20 cellular contexts compared by ENCODE assay signal in the genomic region with DNA sequence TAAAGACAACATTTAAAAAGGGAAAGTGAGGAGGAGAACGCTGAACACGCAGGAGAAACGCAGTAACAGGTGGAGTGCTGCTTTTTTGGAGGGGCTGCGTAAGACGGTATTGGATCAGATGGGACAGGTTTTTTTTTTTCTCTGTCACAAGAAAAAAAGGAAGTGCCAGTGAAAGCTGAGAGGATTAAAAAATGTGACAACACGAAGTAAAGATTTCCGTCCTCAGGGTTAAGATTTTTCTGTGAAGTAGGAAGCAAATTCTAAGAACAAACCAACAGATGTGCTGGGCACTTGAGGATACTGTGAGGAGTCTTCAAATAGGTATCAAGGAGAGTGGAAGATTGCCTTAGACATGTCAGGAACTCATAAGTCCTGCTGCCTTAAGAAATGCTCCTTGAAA. TPM values are rescaled to one million over a fixed set of nuclear protein-coding genes. Genes with fewer than 3 reads are reported as not detected.
DNase-seq lines count a peak whose midpoint lies in the region; ATAC-seq and TF ChIP-seq lines count a peak whose summit lies in the region.
"Had no signal": no experiment of that assay in that cellular context is flagged by ENCODE, and none has a peak within 500 bp of the region (broad histone marks: within the 10 kb centered on the region; RNA-seq: fewer than 3 reads in every experiment).

No MANE protein-coding gene starts in this region.

- CTCF ChIA-PET in Calu3 (lab: Charles Lee), result no interaction called here

- peaks cover 71% of the 10 kb centered on the region for H3K9me3 Mint-ChIP-seq in dendritic cell treated with granulocyte-macrophage colony-stimulating factor and Interleukin-4, amounts not matched to agents 40 ng/mL and 50 ng/mL, for 4 days
- peaks cover 4% of the 10 kb centered on the region for H3K9me3 Mint-ChIP-seq in Calu3 (ENCODE audit: low read depth, unreplicated experiment)

- H3K27me3 Mint-ChIP-seq in dendritic cell treated with granulocyte-macrophage colony-stimulating factor and Interleukin-4, amounts not matched to agents 40 ng/mL and 50 ng/mL, for 4 days, result no peaks in the 10 kb centered on the region
- H3K27me3 Mint-ChIP-seq in Calu3 (ENCODE audit: unreplicated experiment), result no peaks in the 10 kb centered on the region

- H3K4me2 ChIP-seq in DND-41 (ENCODE audit: insufficient read depth, low read length), result peak overlapping the region; percentile 30; the same call in 1 of the 2 replicates

- no peaks in the 10 kb centered on the region for H3K36me3 ChIP-seq in DND-41 (ENCODE audit: insufficient read depth, low read length)
- H3K36me3 ChIP-seq: gastroesophageal sphincter, left ventricle myocardium inferior, suprapubic skin had no signal

- no peak for TF ChIP-seq CTCF in DND-41 (IDR thresholded peaks at IDR 0.05; ENCODE audit: borderline replicate concordance, extremely low read depth, low read length, poor library complexity, severe bottlenecking)
- no peak for TF ChIP-seq CTCF in Calu3 (IDR thresholded peaks at IDR 0.05; ENCODE audit: unreplicated experiment)

- H2AFZ ChIP-seq in DND-41 (ENCODE audit: low read depth, low read length), result no peak overlapping the region

- DNase-seq in AML-193 (lab: John Stamatoyannopoulos, UW) (peak; percentile 72 to 79), DND-41 (peak; percentile 20), NOMO-1 treated with dmso at 0.1 percent for 144 hours (lab: John Stamatoyannopoulos, UW; ENCODE audit: unreplicated experiment) (peak; percentile 55), dedifferentiated amniotic fluid mesenchymal stem cell (ENCODE audit: extremely low spot score) (no peak), NCI-H128 (lab: John Stamatoyannopoulos, UW; ENCODE audit: unreplicated experiment) (no peak), Calu3 (no peak), NCI-H2196 treated with DMSO at 0.1 percent for 48 hours (lab: John Stamatoyannopoulos, UW; ENCODE audit: unreplicated experiment) (no peak)
- DNase-seq: activated CD4-positive, alpha-beta T cell treated with anti-CD3 and anti-CD28 coated beads for 36 hours; activated naive CD4-positive, alpha-beta T cell treated with anti-CD3 and anti-CD28 coated beads, Interleukin-2, amount 50 U/mL, for 16 hours; dermis blood vessel endothelial cell; left ventricle myocardium inferior; NCI-H1417 treated with DMSO at 0.1 percent for 48 hours; NCI-H2171 treated with DMSO at 0.1 percent for 48 hours; stimulated activated CD4-positive, alpha-beta T cell treated with anti-CD3 and anti-CD28 coated beads, Interleukin-2, amount 100 ng/mL, for 48 hours had no signal

- H3K27ac ChIP-seq in DND-41 (ENCODE audit: low read length), result no peak overlapping the region
- H3K27ac ChIP-seq: gastroesophageal sphincter, left ventricle myocardium inferior, suprapubic skin had no signal

- H3K4me1 Mint-ChIP-seq in dendritic cell treated with granulocyte-macrophage colony-stimulating factor and Interleukin-4, amounts not matched to agents 40 ng/mL and 50 ng/mL, for 4 days (ENCODE audit: low read depth), result peaks cover 45% of the 10 kb centered on the region
- no peaks in the 10 kb centered on the region for H3K4me1 Mint-ChIP-seq in Calu3 (ENCODE audit: low read depth, unreplicated experiment)

- no peaks in the 10 kb centered on the region for H4K20me1 ChIP-seq in DND-41 (ENCODE audit: insufficient read depth, low read length)

- H3K4me3 ChIP-seq in DND-41 (ENCODE audit: low read depth in 1 of 2, low read length in 2 of 2), result no peak overlapping the region
- H3K4me3 ChIP-seq: gastroesophageal sphincter, left ventricle myocardium inferior, suprapubic skin had no signal

- peak; percentile 71 for ATAC-seq in DND-41 (ENCODE audit: insufficient read depth, low read depth)
- ATAC-seq: activated CD4-positive, alpha-beta T cell treated with anti-CD3 and anti-CD28 coated beads for 36 hours; gastroesophageal sphincter had no signal

- intact Hi-C loops in dendritic cell treated with granulocyte-macrophage colony-stimulating factor and Interleukin-4, amounts not matched to agents 40 ng/mL and 50 ng/mL, for 4 days (cut with micrococcal nuclease), result loop anchor here (10.0 kb wide), 2 partner anchors 68 to 168 kb away; no protein-coding TSS in a partner anchor
- intact Hi-C loops in Calu3 (cut with micrococcal nuclease; ENCODE audit: unreplicated experiment), result no loop called here

- peaks cover 22% of the 10 kb centered on the region for H3K4me1 ChIP-seq in DND-41 (ENCODE audit: insufficient read depth, low read length)
- H3K4me1 ChIP-seq: left ventricle myocardium inferior had no signal

- no peak overlapping the region for H3K9ac ChIP-seq in DND-41 (ENCODE audit: low read depth, low read length)

- peak overlapping the region; percentile 85 for H3K27ac Mint-ChIP-seq in dendritic cell treated with granulocyte-macrophage colony-stimulating factor and Interleukin-4, amounts not matched to agents 40 ng/mL and 50 ng/mL, for 4 days
- H3K27ac Mint-ChIP-seq in Calu3 (ENCODE audit: unreplicated experiment), result no peak overlapping the region
- H3K27ac Mint-ChIP-seq: activated CD4-positive, alpha-beta T cell treated with anti-CD3 and anti-CD28 coated beads for 36 hours had no signal

- no peaks in the 10 kb centered on the region for H3K79me2 ChIP-seq in DND-41 (ENCODE audit: insufficient read depth, low read length)

- peaks cover 77% of the 10 kb centered on the region for H3K36me3 Mint-ChIP-seq in dendritic cell treated with granulocyte-macrophage colony-stimulating factor and Interleukin-4, amounts not matched to agents 40 ng/mL and 50 ng/mL, for 4 days (ENCODE audit: low read depth)
- no peaks in the 10 kb centered on the region for H3K36me3 Mint-ChIP-seq in Calu3 (ENCODE audit: insufficient read depth, unreplicated experiment)

- no peak overlapping the region for H3K4me3 Mint-ChIP-seq in dendritic cell treated with granulocyte-macrophage colony-stimulating factor and Interleukin-4, amounts not matched to agents 40 ng/mL and 50 ng/mL, for 4 days
- H3K4me3 Mint-ChIP-seq in Calu3 (ENCODE audit: low read depth, unreplicated experiment), result no peak overlapping the region
- H3K4me3 Mint-ChIP-seq: activated CD4-positive, alpha-beta T cell treated with anti-CD3 and anti-CD28 coated beads for 36 hours had no signal

- no TSS peak for BruUV-seq in Calu3 (replicated peaks; lab: Mats Ljungman, UMichigan)

- peaks cover 3% of the 10 kb centered on the region for H3K27me3 ChIP-seq in DND-41 (ENCODE audit: insufficient read depth, low read length, poor library complexity)
- H3K27me3 ChIP-seq: gastroesophageal sphincter, suprapubic skin had no signal

- H3K9me3 ChIP-seq in DND-41 (ENCODE audit: insufficient read depth, low read length, severe bottlenecking), result no peaks in the 10 kb centered on the region
- H3K9me3 ChIP-seq: gastroesophageal sphincter, suprapubic skin had no signal

RNA-seq across cellular contexts. Expression of a gene that starts 5.8 kb away (rescaled TPM):
- not detected in 2 replicates for total RNA-seq in Calu3 (2022)
- total RNA-seq: activated CD4-positive, alpha-beta T cell treated with anti-CD3 and anti-CD28 coated beads for 36 hours; epithelial cell of proximal tubule; H1; RPMI7951 had no signal

Comparison
In these comparisons a context has a peak if more than half of its experiments do, and no peak if none do; other contexts are left out.
1. DNase-seq: peak in AML-193 (2 of 2), DND-41 (single experiment) and NOMO-1 treated with dmso at 0.1 percent for 144 hours (single experiment); none in dedifferentiated amniotic fluid mesenchymal stem cell (single experiment), NCI-H128 (single experiment), Calu3 (single experiment) and NCI-H2196 treated with DMSO at 0.1 percent for 48 hours (single experiment).